Comparison of ENCODE assay signal across 22 cellular contexts in genomic region chr12:42564540-42564939, GRCh38. TPM values are rescaled to one million over a fixed set of nuclear protein-coding genes. Genes with fewer than 3 reads are reported as not detected.
DNase-seq lines count a peak whose midpoint lies in the region; ATAC-seq and TF ChIP-seq lines count a peak whose summit lies in the region.
"Had no signal": no experiment of that assay in that cellular context is flagged by ENCODE, and none has a peak within 500 bp of the region (broad histone marks: within the 10 kb centered on the region; RNA-seq: fewer than 3 reads in every experiment).

No MANE protein-coding gene starts in this region.

- CTCF ChIA-PET in BJ (lab: Yijun Ruan, JAX): interaction anchor here (1.4 to 2.0 kb wide), 2 partner anchors 82 to 717 kb away, joined by 3 to 25 read pairs; no protein-coding TSS in a partner anchor

- no peaks in the 10 kb centered on the region for H3K9me3 ChIP-seq in HUES48 (ENCODE audit: control insufficient read depth, insufficient read depth, low read length)
- H3K9me3 ChIP-seq: BLaER1 treated with 17β-estradiol and CSF1 and Interleukin-3, amounts not matched to agents 10 nM and 100 nM; esophagus muscularis mucosa; HAP-1; prostate gland had no signal

- H3K27ac ChIP-seq in HUES48 (ENCODE audit: low read depth, low read length): no peak overlapping the region
- H3K27ac ChIP-seq: BLaER1 treated with 17β-estradiol and CSF1 and Interleukin-3, amounts not matched to agents 10 nM and 100 nM; prostate gland; VCaP had no signal

- H3K4me3 ChIP-seq in BJ (ENCODE audit: low read depth, low read length) (no peak overlapping the region), HUES48 (ENCODE audit: low read depth, low read length) (0 out of 2 replicates have a peak overlapping the region, but pooled peaks have one; percentile 7)
- H3K4me3 ChIP-seq: BLaER1 treated with 17β-estradiol and CSF1 and Interleukin-3, amounts not matched to agents 10 nM and 100 nM; esophagus muscularis mucosa; HAP-1; prostate gland had no signal

- H3K9me3 Mint-ChIP-seq in stimulated activated effector memory CD8-positive, alpha-beta T cell treated with anti-CD3 and anti-CD28 coated beads, Interleukin-12 subunit alpha, Interleukin-12 subunit beta, amount 100 ng/mL, for 72 hours: no peaks in the 10 kb centered on the region
- H3K9me3 Mint-ChIP-seq: activated CD8-positive, alpha-beta T cell treated with anti-CD3 and anti-CD28 coated beads for 36 hours; activated naive CD4-positive, alpha-beta T cell treated with anti-CD3 and anti-CD28 coated beads, Interleukin-2, amount 10 ng/mL, durations not matched to agents 7 days and 5 days; activated T-cell treated with anti-CD3 and anti-CD28 coated beads, Interleukin-2, amount 50 U/mL, for 24 hours; nephron; T-cell had no signal

- no peak for ATAC-seq in GM19463 (IDR thresholded peaks at IDR 0.05; ENCODE audit: unreplicated experiment)
- no peak for ATAC-seq in stimulated activated effector memory CD8-positive, alpha-beta T cell treated with anti-CD3 and anti-CD28 coated beads, Interleukin-12 subunit alpha, Interleukin-12 subunit beta, amount 100 ng/mL, for 72 hours
- ATAC-seq: activated CD8-positive, alpha-beta T cell treated with anti-CD3 and anti-CD28 coated beads for 36 hours; Right ventricle myocardium inferior; T-cell had no signal

- peaks cover 20% of the 10 kb centered on the region for H3K4me1 ChIP-seq in HUES48 (ENCODE audit: control insufficient read depth, insufficient read depth, low read length)
- H3K4me1 ChIP-seq: BLaER1 treated with 17β-estradiol and CSF1 and Interleukin-3, amounts not matched to agents 10 nM and 100 nM; prostate gland had no signal

- H3K36me3 ChIP-seq in BJ (ENCODE audit: control insufficient read depth, insufficient read depth, low read length) (no peaks in the 10 kb centered on the region), HUES48 (ENCODE audit: control insufficient read depth, insufficient read depth, low read length) (no peaks in the 10 kb centered on the region)
- H3K36me3 ChIP-seq: BLaER1 treated with 17β-estradiol and CSF1 and Interleukin-3, amounts not matched to agents 10 nM and 100 nM; esophagus muscularis mucosa; HAP-1; prostate gland had no signal

- no peak overlapping the region for H3K9ac ChIP-seq in HUES48 (ENCODE audit: low read depth, low read length)
- H3K9ac ChIP-seq: BLaER1 treated with 17β-estradiol and CSF1 and Interleukin-3, amounts not matched to agents 10 nM and 100 nM had no signal

- no peak overlapping the region for H3K4me3 Mint-ChIP-seq in stimulated activated effector memory CD8-positive, alpha-beta T cell treated with anti-CD3 and anti-CD28 coated beads, Interleukin-12 subunit alpha, Interleukin-12 subunit beta, amount 100 ng/mL, for 72 hours
- H3K4me3 Mint-ChIP-seq: activated CD8-positive, alpha-beta T cell treated with anti-CD3 and anti-CD28 coated beads for 36 hours; activated naive CD4-positive, alpha-beta T cell treated with anti-CD3 and anti-CD28 coated beads, Interleukin-2, amount 10 ng/mL, durations not matched to agents 7 days and 5 days; activated T-cell treated with anti-CD3 and anti-CD28 coated beads, Interleukin-2, amount 50 U/mL, for 24 hours; nephron; T-cell had no signal

- H3K27me3 ChIP-seq in BJ (ENCODE audit: control insufficient read depth, insufficient read depth, low read length): no peaks in the 10 kb centered on the region
- peaks cover 11% of the 10 kb centered on the region for H3K27me3 ChIP-seq in HUES48 (ENCODE audit: control insufficient read depth, insufficient read depth, low read length)
- H3K27me3 ChIP-seq: BLaER1 treated with 17β-estradiol and CSF1 and Interleukin-3, amounts not matched to agents 10 nM and 100 nM; esophagus muscularis mucosa had no signal

- TF ChIP-seq CTCF in BJ (IDR thresholded peaks at IDR 0.05; ENCODE audit: insufficient read depth, low read depth, low read length): no peak

- DNase-seq in BJ (ENCODE audit: low read depth) (peak; percentile 66), dedifferentiated amniotic fluid mesenchymal stem cell (ENCODE audit: extremely low spot score) (peak; percentile 74), myocyte (ENCODE audit: low read depth) (peak; percentile 46), NCI-H2107 (lab: John Stamatoyannopoulos, UW) (no peak), NCI-H1417 treated with DMSO at 0.1 percent for 48 hours (lab: John Stamatoyannopoulos, UW) (no peak)
- DNase-seq in stimulated activated effector memory CD8-positive, alpha-beta T cell treated with anti-CD3 and anti-CD28 coated beads, Interleukin-12 subunit alpha, Interleukin-12 subunit beta, amount 100 ng/mL, for 72 hours (ENCODE audit: low spot score in 2 of 2): no peak
- DNase-seq: activated CD8-positive, alpha-beta T cell treated with anti-CD3 and anti-CD28 coated beads for 36 hours; activated naive CD4-positive, alpha-beta T cell treated with anti-CD3 and anti-CD28 coated beads, Interleukin-2, amount 10 ng/mL, durations not matched to agents 7 days and 5 days; activated T-cell treated with anti-CD3 and anti-CD28 coated beads, Interleukin-2, amount 50 U/mL, for 24 hours; NCI-H2081; NCI-H524 treated with DMSO at 0.1 percent for 48 hours; stimulated activated CD8-positive, alpha-beta memory T cell treated with anti-CD3 and anti-CD28 coated beads, Interleukin-4, amount 100 ng/mL, for 48 hours; T-cell had no signal

- POLR2A ChIA-PET in BJ (lab: Charles Lee): interaction anchor here (0.6 kb wide), 2 partner anchors 60 to 92 kb away, joined by 3 read pairs; no protein-coding TSS in a partner anchor

- H3K36me3 Mint-ChIP-seq in stimulated activated effector memory CD8-positive, alpha-beta T cell treated with anti-CD3 and anti-CD28 coated beads, Interleukin-12 subunit alpha, Interleukin-12 subunit beta, amount 100 ng/mL, for 72 hours: no peaks in the 10 kb centered on the region
- H3K36me3 Mint-ChIP-seq: activated naive CD4-positive, alpha-beta T cell treated with anti-CD3 and anti-CD28 coated beads, Interleukin-2, amount 10 ng/mL, durations not matched to agents 7 days and 5 days; T-cell had no signal

- H3K4me1 Mint-ChIP-seq in stimulated activated effector memory CD8-positive, alpha-beta T cell treated with anti-CD3 and anti-CD28 coated beads, Interleukin-12 subunit alpha, Interleukin-12 subunit beta, amount 100 ng/mL, for 72 hours: no peaks in the 10 kb centered on the region
- H3K4me1 Mint-ChIP-seq: activated naive CD4-positive, alpha-beta T cell treated with anti-CD3 and anti-CD28 coated beads, Interleukin-2, amount 10 ng/mL, durations not matched to agents 7 days and 5 days; T-cell had no signal

- H3K27ac Mint-ChIP-seq in stimulated activated effector memory CD8-positive, alpha-beta T cell treated with anti-CD3 and anti-CD28 coated beads, Interleukin-12 subunit alpha, Interleukin-12 subunit beta, amount 100 ng/mL, for 72 hours: no peak overlapping the region
- H3K27ac Mint-ChIP-seq: activated CD8-positive, alpha-beta T cell treated with anti-CD3 and anti-CD28 coated beads for 36 hours; activated naive CD4-positive, alpha-beta T cell treated with anti-CD3 and anti-CD28 coated beads, Interleukin-2, amount 10 ng/mL, durations not matched to agents 7 days and 5 days; activated T-cell treated with anti-CD3 and anti-CD28 coated beads, Interleukin-2, amount 50 U/mL, for 24 hours; T-cell had no signal

RNA-seq across cellular contexts. Expression of gene PRICKLE1, which starts 25.0 kb away (rescaled TPM):
- polyA plus RNA-seq in BJ (2011; rRNA removed): 16.3 and 19.9 TPM in 2 replicates
- 22.2 and 25.1 TPM in 2 replicates for polyA minus RNA-seq in BJ (2011; rRNA and poly(A)+ RNA removed)
- total RNA-seq in myocyte: 12.3 and 15.6 TPM in 2 replicates
- 31.9 TPM for polyA plus RNA-seq in myocyte (2012)
- total RNA-seq: activated CD8-positive, alpha-beta T cell treated with anti-CD3 and anti-CD28 coated beads for 36 hours had no signal

Comparison
In these comparisons a context has a peak if more than half of its experiments do, and no peak if none do; other contexts are left out.
1. DNase-seq: peak in BJ (single experiment), dedifferentiated amniotic fluid mesenchymal stem cell (single experiment) and myocyte (single experiment); none in NCI-H2107 (single experiment), stimulated activated effector memory CD8-positive, alpha-beta T cell treated with anti-CD3 and anti-CD28 coated beads, Interleukin-12 subunit alpha, Interleukin-12 subunit beta, amount 100 ng/mL, for 72 hours (0 of 2) and NCI-H1417 treated with DMSO at 0.1 percent for 48 hours (single experiment).